Comparison of ENCODE assay signal across 17 cellular contexts in the genomic region with DNA sequence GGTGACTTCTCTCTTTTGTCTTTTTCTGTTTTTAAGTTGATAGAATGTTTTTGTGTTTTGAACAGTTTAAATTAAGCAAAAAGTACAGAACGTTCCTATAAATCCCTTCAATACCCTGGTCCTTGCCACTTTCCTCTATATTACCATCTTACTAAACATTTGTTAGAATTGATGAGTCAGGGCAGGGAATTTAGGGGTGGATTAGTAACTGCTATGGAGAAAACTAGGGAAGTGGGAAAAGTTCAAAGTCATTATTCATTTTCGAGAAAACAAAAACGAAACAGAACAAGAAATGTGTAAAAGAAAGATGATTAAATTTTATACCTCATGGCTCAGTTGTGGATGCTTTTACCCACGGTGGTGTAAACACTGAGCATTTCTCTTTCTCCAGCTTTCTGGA.
DNase-seq lines count a peak whose midpoint lies in the region; ATAC-seq and TF ChIP-seq lines count a peak whose summit lies in the region.
"Had no signal": no experiment of that assay in that cellular context is flagged by ENCODE, and none has a peak within 500 bp of the region (broad histone marks: within the 10 kb centered on the region; RNA-seq: fewer than 3 reads in every experiment).

No MANE protein-coding gene starts in this region.

- CTCF ChIA-PET in SK-N-SH (lab: Yijun Ruan, JAX) (interaction anchor here (1.0 to 1.8 kb wide), 2 partner anchors 239 to 595 kb away, joined by 4 to 7 read pairs; no protein-coding TSS in a partner anchor), PC-9 (lab: Charles Lee) (interaction anchor here (0.5 kb wide), 1 partner anchor 50 kb away, joined by 3 read pairs; no protein-coding TSS in a partner anchor)

- H3K9ac ChIP-seq in SK-N-SH (no peak overlapping the region), fibroblast of lung (ENCODE audit: insufficient read depth, low read length) (no peak overlapping the region)

- WGBS in SK-N-SH (ENCODE audit: low lambda C conversion rate) = 25% methylated on average over 4 of the region's 4 CpGs

- H3K79me2 ChIP-seq in SK-N-SH (ENCODE audit: insufficient read depth) (no peaks in the 10 kb centered on the region), PC-9 (ENCODE audit: low read depth) (peaks cover 40% of the 10 kb centered on the region), fibroblast of lung (ENCODE audit: control insufficient read depth, insufficient read depth, low read length) (no peaks in the 10 kb centered on the region)

- H3K27me3 ChIP-seq in SK-N-SH (ENCODE audit: insufficient read depth) = no peaks in the 10 kb centered on the region
- no peaks in the 10 kb centered on the region for H3K27me3 ChIP-seq in PC-9 (ENCODE audit: insufficient read depth, low read depth)
- H3K27me3 ChIP-seq in fibroblast of lung (ENCODE audit: control insufficient read depth, insufficient read depth, low read length) = no peaks in the 10 kb centered on the region
- no peaks in the 10 kb centered on the region for H3K27me3 ChIP-seq in vagina
- H3K27me3 ChIP-seq: esophagus squamous epithelium had no signal

- no peaks in the 10 kb centered on the region for H3K9me3 ChIP-seq in SK-N-SH
- no peaks in the 10 kb centered on the region for H3K9me3 ChIP-seq in PC-9 (ENCODE audit: insufficient read depth, low read depth)
- no peaks in the 10 kb centered on the region for H3K9me3 ChIP-seq in fibroblast of lung (ENCODE audit: control insufficient read depth, insufficient read depth, low read depth, low read length)
- no peaks in the 10 kb centered on the region for H3K9me3 ChIP-seq in vagina
- H3K9me3 ChIP-seq: esophagus squamous epithelium had no signal

- H3K9me2 ChIP-seq in SK-N-SH (no peaks in the 10 kb centered on the region), PC-9 (ENCODE audit: insufficient read depth) (no peaks in the 10 kb centered on the region)

- no peak for TF ChIP-seq POLR2A in vagina (IDR thresholded peaks at IDR 0.05)

- POLR2A ChIA-PET in SK-N-SH (lab: Yijun Ruan, JAX) (no interaction called here), PC-9 (lab: Charles Lee; ENCODE audit: unreplicated experiment) (interaction anchor here (0.6 kb wide), 1 partner anchor 686 kb away, joined by 5 read pairs; no protein-coding TSS in a partner anchor)

- no peaks in the 10 kb centered on the region for H3K36me3 ChIP-seq in SK-N-SH (replicated peaks in 1 of 2; ENCODE audit: control insufficient read depth in 1 of 2, insufficient read depth in 2 of 2, low read length in 1 of 2)
- H3K36me3 ChIP-seq in PC-9 (ENCODE audit: low read depth) = 0 out of 2 replicates have a peak, but pooled peaks cover 11% of the 10 kb centered on the region
- H3K36me3 ChIP-seq in fibroblast of lung (ENCODE audit: control insufficient read depth, insufficient read depth, low read length) = no peaks in the 10 kb centered on the region
- H3K36me3 ChIP-seq in vagina = no peaks in the 10 kb centered on the region
- H3K36me3 ChIP-seq: esophagus squamous epithelium had no signal

- no peak for TF ChIP-seq RAD21 in SK-N-SH (IDR thresholded peaks at IDR 0.05; ENCODE audit: low read length)

- no TSS peak for BruUV-seq in PC-9 (replicated peaks; lab: Mats Ljungman, UMichigan)

- H3K27ac ChIP-seq in SK-N-SH (ENCODE audit: low read depth in 2 of 2, low read length in 1 of 2) (peak overlapping the region in 1 of 2 experiments; percentile 47; a peak in 2 of 4 replicates), PC-9 (peak overlapping the region; percentile 94), fibroblast of lung (ENCODE audit: insufficient read depth, low read length) (no peak overlapping the region), vagina (peak overlapping the region; percentile 81)

- H4K20me1 ChIP-seq in SK-N-SH (ENCODE audit: insufficient read depth) (no peaks in the 10 kb centered on the region), PC-9 (ENCODE audit: insufficient read depth) (no peaks in the 10 kb centered on the region), fibroblast of lung (ENCODE audit: control insufficient read depth, extremely low read depth, insufficient read depth, low read length) (no peaks in the 10 kb centered on the region)

- intact Hi-C loops in PC-9 (cut with micrococcal nuclease; ENCODE audit: unreplicated experiment) (loop anchor here (1.0 to 2.0 kb wide), 3 partner anchors 41 to 270 kb away; no protein-coding TSS in a partner anchor), vagina (cut with DNase I) (no loop called here)

- H3F3A ChIP-seq in SK-N-SH (replicated peaks; ENCODE audit: insufficient read depth) = no peaks in the 10 kb centered on the region
- H3F3A ChIP-seq in PC-9 (ENCODE audit: insufficient read depth, low read depth) = peaks cover 24% of the 10 kb centered on the region

- 0 out of 2 replicates have a peak overlapping the region, but pooled peaks have one; percentile 29 for H2AFZ ChIP-seq in SK-N-SH (ENCODE audit: low read depth)
- H2AFZ ChIP-seq in PC-9 = peak overlapping the region; percentile 79; the same call in 1 of the 2 replicates
- H2AFZ ChIP-seq in fibroblast of lung (ENCODE audit: low read length) = no peak overlapping the region

- no peak for TF ChIP-seq EP300 in SK-N-SH (IDR thresholded peaks at IDR 0.05; ENCODE audit: borderline replicate concordance in 1 of 2, low read depth in 1 of 2, low read length in 1 of 2)

- no peak for ATAC-seq in SK-N-SH treated with all-trans-retinoic acid at 6 μM for 48 hours
- ATAC-seq: activated T-cell treated with anti-CD3 and anti-CD28 coated beads, Interleukin-2, amount 50 U/mL, for 4 hours; stimulated activated effector memory CD8-positive, alpha-beta T cell treated with anti-CD3 and anti-CD28 coated beads, Interleukin-12 subunit alpha, Interleukin-12 subunit beta, amount 100 ng/mL, for 72 hours had no signal

- H3K4me3 ChIP-seq in SK-N-SH (ENCODE audit: low read depth in 2 of 2, low read length in 1 of 2) (no peak overlapping the region), PC-9 (peak overlapping the region; percentile 72), fibroblast of lung (replicated peaks in 1 of 4; ENCODE audit: control extremely low read depth in 1 of 4, insufficient read depth in 1 of 4, low read depth in 3 of 4, low read length in 4 of 4) (no peak overlapping the region), vagina (peak overlapping the region in 1 of 2 donors; percentile 30)
- H3K4me3 ChIP-seq: lung had no signal

- H3K4me1 ChIP-seq in SK-N-SH (ENCODE audit: control insufficient read depth in 1 of 2, insufficient read depth in 2 of 2, low read depth in 1 of 2, low read length in 1 of 2) = peaks cover 0 to 16% of the 10 kb centered on the region in 2 experiments; a peak in 2 of 4 replicates
- H3K4me1 ChIP-seq in PC-9 (replicated peaks; ENCODE audit: insufficient read depth) = peaks cover 34% of the 10 kb centered on the region
- no peaks in the 10 kb centered on the region for H3K4me1 ChIP-seq in fibroblast of lung (ENCODE audit: control insufficient read depth, extremely low read depth, insufficient read depth, low read length)
- peaks cover 21% of the 10 kb centered on the region for H3K4me1 ChIP-seq in vagina

- no peak overlapping the region for H3K4me2 ChIP-seq in SK-N-SH
- H3K4me2 ChIP-seq in PC-9 = peak overlapping the region; percentile 96
- no peak overlapping the region for H3K4me2 ChIP-seq in fibroblast of lung (ENCODE audit: extremely low read depth, insufficient read depth, low read length)

- DNase-seq in SK-N-SH = no peak
- DNase-seq in PC-9 = peak in 1 of 2 experiments; percentile 74
- DNase-seq in fibroblast of lung (ENCODE audit: low read depth in 2 of 2) = peak; percentile 40 to 89
- DNase-seq in vagina (ENCODE audit: extremely low spot score in 2 of 2) = no peak
- DNase-seq in NCI-H2196 (lab: John Stamatoyannopoulos, UW; ENCODE audit: unreplicated experiment) = no peak
- no peak for DNase-seq in dedifferentiated amniotic fluid mesenchymal stem cell (ENCODE audit: extremely low spot score)
- no peak for DNase-seq in NCI-H446 (lab: John Stamatoyannopoulos, UW)
- DNase-seq: activated CD4-positive, alpha-beta T cell treated with anti-CD3 and anti-CD28 coated beads, Interleukin-2, amount 50 U/mL, for 1 hour; activated T-cell treated with anti-CD3 and anti-CD28 coated beads, Interleukin-2, amount 50 U/mL, for 4 hours; cortex of kidney; esophagus squamous epithelium; KG1; NCI-H1694; NCI-H69 had no signal

- TF ChIP-seq CTCF in SK-N-SH (IDR thresholded peaks at IDR 0.05) = no peak
- TF ChIP-seq CTCF in PC-9 (conservative IDR thresholded peaks at IDR 0.05) = no peak
- TF ChIP-seq CTCF in fibroblast of lung (conservative IDR thresholded peaks at IDR 0.05 in 1 of 2, IDR thresholded peaks at IDR 0.05 in 1 of 2; ENCODE audit: low read depth in 1 of 2, low read length in 2 of 2) = no peak
- no peak for TF ChIP-seq CTCF in vagina (IDR thresholded peaks at IDR 0.05)

TF ChIP-seq in SK-N-SH, 30 proteins besides CTCF, POLR2A, EP300 and RAD21 (continues in another document):
- no peak for TF ChIP-seq GABPA (IDR thresholded peaks at IDR 0.05; ENCODE audit: low read depth)

TF ChIP-seq in SK-N-SH treated with all-trans-retinoic acid at 6 μM for 48 hours, 23 proteins besides CTCF, POLR2A, EP300 and RAD21 (continues in another document):
- TF ChIP-seq ZFP30 (CRISPR knock-in tag; IDR thresholded peaks at IDR 0.05) (no peak), ESRRG (CRISPR knock-in tag; IDR thresholded peaks at IDR 0.05) (no peak), RARB (CRISPR knock-in tag; IDR thresholded peaks at IDR 0.05) (no peak), BACH2 (CRISPR knock-in tag; IDR thresholded peaks at IDR 0.05; ENCODE audit: borderline replicate concordance) (no peak), OSR1 (CRISPR knock-in tag; IDR thresholded peaks at IDR 0.05) (no peak)
- TF ChIP-seq, protein P1, sequence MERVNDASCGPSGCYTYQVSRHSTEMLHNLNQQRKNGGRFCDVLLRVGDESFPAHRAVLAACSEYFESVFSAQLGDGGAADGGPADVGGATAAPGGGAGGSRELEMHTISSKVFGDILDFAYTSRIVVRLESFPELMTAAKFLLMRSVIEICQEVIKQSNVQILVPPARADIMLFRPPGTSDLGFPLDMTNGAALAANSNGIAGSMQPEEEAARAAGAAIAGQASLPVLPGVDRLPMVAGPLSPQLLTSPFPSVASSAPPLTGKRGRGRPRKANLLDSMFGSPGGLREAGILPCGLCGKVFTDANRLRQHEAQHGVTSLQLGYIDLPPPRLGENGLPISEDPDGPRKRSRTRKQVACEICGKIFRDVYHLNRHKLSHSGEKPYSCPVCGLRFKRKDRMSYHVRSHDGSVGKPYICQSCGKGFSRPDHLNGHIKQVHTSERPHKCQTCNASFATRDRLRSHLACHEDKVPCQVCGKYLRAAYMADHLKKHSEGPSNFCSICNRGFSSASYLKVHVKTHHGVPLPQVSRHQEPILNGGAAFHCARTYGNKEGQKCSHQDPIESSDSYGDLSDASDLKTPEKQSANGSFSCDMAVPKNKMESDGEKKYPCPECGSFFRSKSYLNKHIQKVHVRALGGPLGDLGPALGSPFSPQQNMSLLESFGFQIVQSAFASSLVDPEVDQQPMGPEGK (CRISPR knock-in tag; IDR thresholded peaks at IDR 0.05; ENCODE audit: borderline replicate concordance) = no peak

Comparison
In these comparisons a context has a peak if more than half of its experiments do, and no peak if none do; other contexts are left out.
1. DNase-seq: peak in fibroblast of lung (2 of 2); none in SK-N-SH (single experiment), vagina (0 of 2), NCI-H2196 (single experiment), dedifferentiated amniotic fluid mesenchymal stem cell (single experiment) and NCI-H446 (0 of 2).